24 cellular contexts compared by ENCODE assay signal in the genomic region with DNA sequence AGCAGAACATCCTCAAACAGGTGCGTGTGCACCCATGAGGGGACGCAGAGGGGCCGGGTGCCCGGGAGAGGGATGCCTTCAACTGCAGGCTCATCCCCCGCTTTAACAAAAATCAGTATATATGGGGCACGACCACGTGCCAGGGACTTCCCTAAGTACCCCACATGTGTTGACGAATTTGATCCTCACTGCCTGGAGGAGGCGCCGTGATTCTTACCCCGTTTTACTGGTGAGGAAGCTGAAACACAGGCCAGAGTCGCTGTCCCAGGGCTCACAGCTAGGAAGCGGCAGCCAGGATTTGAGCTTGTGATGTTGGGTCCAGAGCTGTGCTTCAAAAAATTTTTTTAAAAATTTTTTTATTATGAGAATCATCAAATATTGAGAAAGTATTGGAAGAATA.
"Had no signal": no experiment of that assay in that cellular context is flagged by ENCODE, and none has a peak within 500 bp of the region (broad histone marks: within the 10 kb centered on the region; RNA-seq: fewer than 3 reads in every experiment).

No MANE protein-coding gene starts in this region.

- ATAC-seq: activated naive CD8-positive, alpha-beta T cell treated with anti-CD3 and anti-CD28 coated beads, Interleukin-2, amount 50 U/mL, for 24 hours; gastroesophageal sphincter; lower lobe of right lung; natural killer cell; pancreas; sciatic nerve; stimulated activated memory B cell treated with anti-CD40 and anti-IgM and Interleukin-4, amounts not matched to agents 10 μg/mL and 1 μg/mL and 100 μg/mL, for 72 hours had no signal

- H3K9me3 Mint-ChIP-seq: activated CD4-positive, alpha-beta T cell treated with anti-CD3 and anti-CD28 coated beads, Interleukin-2, amount 10 ng/mL, durations not matched to agents 7 days and 5 days; activated naive CD4-positive, alpha-beta T cell treated with anti-CD3 and anti-CD28 coated beads, Interleukin-2, amount 10 ng/mL, durations not matched to agents 7 days and 5 days; activated naive CD8-positive, alpha-beta T cell treated with anti-CD3 and anti-CD28 coated beads, Interleukin-2, amount 50 U/mL, for 24 hours; natural killer cell; stimulated activated memory B cell treated with anti-CD40 and anti-IgM and Interleukin-4, amounts not matched to agents 10 μg/mL and 1 μg/mL and 100 μg/mL, for 72 hours had no signal

- H3K27me3 Mint-ChIP-seq: activated CD4-positive, alpha-beta T cell treated with anti-CD3 and anti-CD28 coated beads, Interleukin-2, amount 10 ng/mL, durations not matched to agents 7 days and 5 days; activated naive CD4-positive, alpha-beta T cell treated with anti-CD3 and anti-CD28 coated beads, Interleukin-2, amount 10 ng/mL, durations not matched to agents 7 days and 5 days; activated naive CD8-positive, alpha-beta T cell treated with anti-CD3 and anti-CD28 coated beads, Interleukin-2, amount 50 U/mL, for 24 hours; stimulated activated memory B cell treated with anti-CD40 and anti-IgM and Interleukin-4, amounts not matched to agents 10 μg/mL and 1 μg/mL and 100 μg/mL, for 72 hours had no signal

- H3K27ac Mint-ChIP-seq: activated CD4-positive, alpha-beta T cell treated with anti-CD3 and anti-CD28 coated beads, Interleukin-2, amount 10 ng/mL, durations not matched to agents 7 days and 5 days; activated naive CD4-positive, alpha-beta T cell treated with anti-CD3 and anti-CD28 coated beads, Interleukin-2, amount 10 ng/mL, durations not matched to agents 7 days and 5 days; activated naive CD8-positive, alpha-beta T cell treated with anti-CD3 and anti-CD28 coated beads, Interleukin-2, amount 50 U/mL, for 24 hours; natural killer cell; stimulated activated memory B cell treated with anti-CD40 and anti-IgM and Interleukin-4, amounts not matched to agents 10 μg/mL and 1 μg/mL and 100 μg/mL, for 72 hours had no signal

- H3K4me2 ChIP-seq: smooth muscle cell had no signal

- H3K4me1 Mint-ChIP-seq: activated naive CD8-positive, alpha-beta T cell treated with anti-CD3 and anti-CD28 coated beads, Interleukin-2, amount 50 U/mL, for 24 hours; natural killer cell had no signal

- DNase-seq: activated CD4-positive, alpha-beta T cell treated with anti-CD3 and anti-CD28 coated beads, Interleukin-2, amount 10 ng/mL, durations not matched to agents 7 days and 5 days; activated CD8-positive, alpha-beta memory T cell treated with anti-CD3 and anti-CD28 coated beads, Interleukin-2, amount 50 U/mL, for 4 hours; activated effector memory CD4-positive, alpha-beta T cell treated with Interleukin-2 at 50 U/mL for 16 hours; activated naive CD4-positive, alpha-beta T cell treated with anti-CD3 and anti-CD28 coated beads, Interleukin-2, amount 10 ng/mL, durations not matched to agents 7 days and 5 days; activated naive CD8-positive, alpha-beta T cell treated with anti-CD3 and anti-CD28 coated beads, Interleukin-2, amount 50 U/mL, for 24 hours; activated T-cell treated with anti-CD3 and anti-CD28 coated beads, Interleukin-2, amount 50 U/mL, for 48 hours; cerebellar nuclear complex; effector CD8-positive, alpha-beta T cell; islet precursor cell; lower lobe of right lung; natural killer cell; pancreas; stimulated activated CD4-positive, alpha-beta T cell treated with anti-CD3 and anti-CD28 coated beads, Interleukin-4, amount 100 ng/mL, for 4 hours; T-helper 9 cell; upper lobe of left lung had no signal

- H3K4me3 Mint-ChIP-seq: activated CD4-positive, alpha-beta T cell treated with anti-CD3 and anti-CD28 coated beads, Interleukin-2, amount 10 ng/mL, durations not matched to agents 7 days and 5 days; activated naive CD4-positive, alpha-beta T cell treated with anti-CD3 and anti-CD28 coated beads, Interleukin-2, amount 10 ng/mL, durations not matched to agents 7 days and 5 days; activated naive CD8-positive, alpha-beta T cell treated with anti-CD3 and anti-CD28 coated beads, Interleukin-2, amount 50 U/mL, for 24 hours; natural killer cell; stimulated activated memory B cell treated with anti-CD40 and anti-IgM and Interleukin-4, amounts not matched to agents 10 μg/mL and 1 μg/mL and 100 μg/mL, for 72 hours had no signal

- H3K27me3 ChIP-seq: ascending aorta, heart left ventricle, neutrophil, pancreas, upper lobe of left lung had no signal

- H3K9me3 ChIP-seq: ascending aorta, esophagus muscularis mucosa, gastroesophageal sphincter, heart left ventricle, lower lobe of right lung, neutrophil, pancreas, thoracic aorta, upper lobe of left lung had no signal

- H3K36me3 ChIP-seq: ascending aorta, neutrophil, thoracic aorta had no signal

- H3K4me1 ChIP-seq: ascending aorta, esophagus muscularis mucosa, gastroesophageal sphincter, heart left ventricle, pancreas, upper lobe of left lung had no signal

- H3K36me3 Mint-ChIP-seq: natural killer cell had no signal

- H3K27ac ChIP-seq: ascending aorta, esophagus muscularis mucosa, gastroesophageal sphincter, heart left ventricle, lower lobe of right lung, neutrophil, pancreas, thoracic aorta, upper lobe of left lung had no signal

- H3K4me3 ChIP-seq: ascending aorta, esophagus muscularis mucosa, gastroesophageal sphincter, heart left ventricle, lower lobe of right lung, pancreas, smooth muscle cell, thoracic aorta, upper lobe of left lung had no signal
